8 cellular contexts compared by ENCODE assay signal in genomic region chr16:67155305-67156145, GRCh38. TPM values are rescaled to one million over a fixed set of nuclear protein-coding genes. Genes with fewer than 3 reads are reported as not detected.
DNase-seq lines count a peak whose midpoint lies in the region; ATAC-seq and TF ChIP-seq lines count a peak whose summit lies in the region.

No MANE protein-coding gene starts in this region.

- H3K36me3 ChIP-seq in CD4-positive, alpha-beta memory T cell (ENCODE audit: insufficient read depth, low read length): no peaks in the 10 kb centered on the region
- H3K36me3 ChIP-seq in esophagus muscularis mucosa: no peaks in the 10 kb centered on the region
- H3K36me3 ChIP-seq in naive thymus-derived CD4-positive, alpha-beta T cell (ENCODE audit: control insufficient read depth in 2 of 3, insufficient read depth in 3 of 3, low read length in 3 of 3): peaks cover 0 to 3% (median 0%) of the 10 kb centered on the region in 3 experiments

- H3K27me3 ChIP-seq in CD4-positive, alpha-beta memory T cell (ENCODE audit: insufficient read depth, low read length): no peaks in the 10 kb centered on the region
- H3K27me3 ChIP-seq in esophagus muscularis mucosa: no peaks in the 10 kb centered on the region
- no peaks in the 10 kb centered on the region for H3K27me3 ChIP-seq in naive thymus-derived CD4-positive, alpha-beta T cell (ENCODE audit: control insufficient read depth in 2 of 2, insufficient read depth in 2 of 2, low read length in 2 of 2)

- H3K4me1 Mint-ChIP-seq in CD4-positive, alpha-beta memory T cell: peaks cover 47 to 83% (median 59%) of the 10 kb centered on the region in 4 donors
- H3K4me1 Mint-ChIP-seq in naive thymus-derived CD4-positive, alpha-beta T cell: peaks cover 31 to 64% (median 51%) of the 10 kb centered on the region in 7 donors
- H3K4me1 Mint-ChIP-seq in stimulated activated memory B cell treated with anti-CD40 and anti-IgM and Interleukin-4, amounts not matched to agents 10 μg/mL and 1 μg/mL and 100 μg/mL, for 72 hours: peaks cover 70% of the 10 kb centered on the region

- ATAC-seq in HG03521 (IDR thresholded peaks at IDR 0.05; ENCODE audit: unreplicated experiment) (peak; percentile 32), GM18520 (IDR thresholded peaks at IDR 0.05; ENCODE audit: unreplicated experiment) (no peak)
- ATAC-seq in naive thymus-derived CD4-positive, alpha-beta T cell: peak; percentile 67
- ATAC-seq in stimulated activated memory B cell treated with anti-CD40 and anti-IgM and Interleukin-4, amounts not matched to agents 10 μg/mL and 1 μg/mL and 100 μg/mL, for 72 hours: peak; percentile 59

- H3K27ac ChIP-seq in CD4-positive, alpha-beta memory T cell (ENCODE audit: low read depth, low read length): peak overlapping the region; percentile 97
- no peak overlapping the region for H3K27ac ChIP-seq in esophagus muscularis mucosa (replicated peaks in 1 of 4)
- no peak overlapping the region for H3K27ac ChIP-seq in naive thymus-derived CD4-positive, alpha-beta T cell (ENCODE audit: low read depth, low read length)

- no peaks in the 10 kb centered on the region for H3K9me3 ChIP-seq in CD4-positive, alpha-beta memory T cell (ENCODE audit: control insufficient read depth in 1 of 2, low read length in 2 of 2)
- H3K9me3 ChIP-seq in esophagus muscularis mucosa: no peaks in the 10 kb centered on the region
- H3K9me3 ChIP-seq in naive thymus-derived CD4-positive, alpha-beta T cell (ENCODE audit: control insufficient read depth in 2 of 3, low read length in 3 of 3): no peaks in the 10 kb centered on the region

- H3K27me3 Mint-ChIP-seq in CD4-positive, alpha-beta memory T cell: no peaks in the 10 kb centered on the region
- H3K27me3 Mint-ChIP-seq in naive thymus-derived CD4-positive, alpha-beta T cell: peaks cover 0 to 8% (median 0%) of the 10 kb centered on the region in 5 donors
- H3K27me3 Mint-ChIP-seq in stimulated activated memory B cell treated with anti-CD40 and anti-IgM and Interleukin-4, amounts not matched to agents 10 μg/mL and 1 μg/mL and 100 μg/mL, for 72 hours: peaks cover 10% of the 10 kb centered on the region

- peak overlapping the region; percentile 61 to 96 (median 81) for H3K4me3 Mint-ChIP-seq in CD4-positive, alpha-beta memory T cell
- peak overlapping the region in 9 of 10 donors; percentile 27 to 92 (median 67) for H3K4me3 Mint-ChIP-seq in naive thymus-derived CD4-positive, alpha-beta T cell
- H3K4me3 Mint-ChIP-seq in stimulated activated memory B cell treated with anti-CD40 and anti-IgM and Interleukin-4, amounts not matched to agents 10 μg/mL and 1 μg/mL and 100 μg/mL, for 72 hours: peak overlapping the region; percentile 68

- no peaks in the 10 kb centered on the region for H3K9me3 Mint-ChIP-seq in CD4-positive, alpha-beta memory T cell
- H3K9me3 Mint-ChIP-seq in naive thymus-derived CD4-positive, alpha-beta T cell: peaks cover 0 to 1% (median 0%) of the 10 kb centered on the region in 11 donors
- H3K9me3 Mint-ChIP-seq in stimulated activated memory B cell treated with anti-CD40 and anti-IgM and Interleukin-4, amounts not matched to agents 10 μg/mL and 1 μg/mL and 100 μg/mL, for 72 hours: no peaks in the 10 kb centered on the region

- peaks cover 63% of the 10 kb centered on the region for H3K4me1 ChIP-seq in CD4-positive, alpha-beta memory T cell (ENCODE audit: insufficient read depth, low read length)
- H3K4me1 ChIP-seq in esophagus muscularis mucosa: peaks cover 33 to 48% (median 44%) of the 10 kb centered on the region in 4 donors
- H3K4me1 ChIP-seq in naive thymus-derived CD4-positive, alpha-beta T cell (ENCODE audit: control insufficient read depth in 2 of 2, insufficient read depth in 2 of 2, low read length in 2 of 2): peaks cover 25 to 36% of the 10 kb centered on the region in 2 donors

- POLR2A ChIA-PET in CD4-positive, alpha-beta memory T cell (lab: Charles Lee; ENCODE audit: partially characterized antibody): interaction anchor here (0.6 to 7.2 kb wide), 35 partner anchors 7 to 325 kb away, joined by 3 to 174 read pairs (median 4); partner anchors contain the start of genes ATP6V0D1, CBFB, CIAO2B and E2F4
- POLR2A ChIA-PET in naive thymus-derived CD4-positive, alpha-beta T cell (lab: Charles Lee): interaction anchor here (0.6 to 2.1 kb wide), 7 partner anchors 11 to 178 kb away, joined by 3 to 7 read pairs (median 3); no protein-coding TSS in a partner anchor

- peak overlapping the region in 1 of 2 donors; percentile 40 for H3K4me3 ChIP-seq in CD4-positive, alpha-beta memory T cell (ENCODE audit: low read length in 2 of 2)
- peak overlapping the region; percentile 25 to 40 (median 32) for H3K4me3 ChIP-seq in esophagus muscularis mucosa
- no peak overlapping the region for H3K4me3 ChIP-seq in naive thymus-derived CD4-positive, alpha-beta T cell (ENCODE audit: low read length)

- CTCF ChIA-PET in CD4-positive, alpha-beta memory T cell (lab: Charles Lee; ENCODE audit: partially characterized antibody): interaction anchor here (0.7 to 13.4 kb wide), 41 partner anchors 8 to 326 kb away, joined by 3 to 187 read pairs (median 4); partner anchors contain the start of genes ATP6V0D1, HSF4, MATCAP1 and PHAF1
- CTCF ChIA-PET in naive thymus-derived CD4-positive, alpha-beta T cell (lab: Charles Lee): interaction anchor here (0.6 to 2.8 kb wide), 22 partner anchors 10 to 262 kb away, joined by 3 to 24 read pairs (median 4); partner anchors contain the start of gene EXOC3L1

- peak; percentile 67 to 83 (median 79) for DNase-seq in CD4-positive, alpha-beta memory T cell
- peak; percentile 86 for DNase-seq in OCI-M1 (lab: John Stamatoyannopoulos, UW)
- DNase-seq in activated T-cell treated with anti-CD3 and anti-CD28 coated beads, Interleukin-2, amount 50 U/mL, for 1 hour: peak; percentile 87
- no peak for DNase-seq in esophagus muscularis mucosa (ENCODE audit: extremely low spot score)
- peak; percentile 58 to 90 (median 79) for DNase-seq in naive thymus-derived CD4-positive, alpha-beta T cell

- peak overlapping the region in 6 of 7 donors; percentile 69 to 100 (median 98) for H3K27ac Mint-ChIP-seq in CD4-positive, alpha-beta memory T cell
- H3K27ac Mint-ChIP-seq in naive thymus-derived CD4-positive, alpha-beta T cell: peak overlapping the region in 1 of 9 donors; percentile 99
- H3K27ac Mint-ChIP-seq in stimulated activated memory B cell treated with anti-CD40 and anti-IgM and Interleukin-4, amounts not matched to agents 10 μg/mL and 1 μg/mL and 100 μg/mL, for 72 hours: no peak overlapping the region

- peaks cover 4 to 12% of the 10 kb centered on the region in 2 donors for H3K36me3 Mint-ChIP-seq in CD4-positive, alpha-beta memory T cell
- peaks cover 0 to 45% (median 0%) of the 10 kb centered on the region in 5 donors for H3K36me3 Mint-ChIP-seq in naive thymus-derived CD4-positive, alpha-beta T cell
- no peaks in the 10 kb centered on the region for H3K36me3 Mint-ChIP-seq in stimulated activated memory B cell treated with anti-CD40 and anti-IgM and Interleukin-4, amounts not matched to agents 10 μg/mL and 1 μg/mL and 100 μg/mL, for 72 hours

- intact Hi-C loops in CD4-positive, alpha-beta memory T cell (cut with micrococcal nuclease): loop anchor here (1.0 kb wide), 3 partner anchors 30 to 178 kb away; no protein-coding TSS in a partner anchor
- intact Hi-C loops in esophagus muscularis mucosa (cut with DNase I): loop anchor here (1.0 to 5.0 kb wide), 3 partner anchors 138 to 258 kb away; no protein-coding TSS in a partner anchor
- intact Hi-C loops in naive thymus-derived CD4-positive, alpha-beta T cell (cut with micrococcal nuclease): loop anchor here (1.0 kb wide), 5 partner anchors 28 to 208 kb away; partner anchors contain the start of gene MATCAP1 (in 1 of the 2)

- TF ChIP-seq POLR2A in esophagus muscularis mucosa (IDR thresholded peaks at IDR 0.05; ENCODE audit: low read depth): no peak

- WGBS in esophagus muscularis mucosa: 48% methylated on average over 14 of the region's 74 CpGs

- TF ChIP-seq EP300 in esophagus muscularis mucosa (IDR thresholded peaks at IDR 0.05): no peak

- TF ChIP-seq CTCF in esophagus muscularis mucosa (IDR thresholded peaks at IDR 0.05): peak; percentile 98 to 99 (median 98)

RNA-seq across cellular contexts. Expression of gene TRADD, which starts 4.2 kb away (rescaled TPM):
- 100 to 1,000 TPM; 161 to 173 TPM for total RNA-seq in CD4-positive, alpha-beta memory T cell
- 100 to 1,000 TPM; 221 to 285 TPM for polyA plus RNA-seq in CD4-positive, alpha-beta memory T cell
- 10 to 100 TPM; 26.6 to 53.4 (median 42.7) TPM for total RNA-seq in esophagus muscularis mucosa
- total RNA-seq in naive thymus-derived CD4-positive, alpha-beta T cell: 10 to 100 TPM; 47.0 to 92.8 (median 52.8) TPM
- polyA plus RNA-seq in naive thymus-derived CD4-positive, alpha-beta T cell: 10 to 100 TPM; 69.8 to 71.1 TPM

RNA-seq across cellular contexts. Expression of gene FBXL8, which starts 4.2 kb away (rescaled TPM):
- 10 to 100 TPM; 69.9 to 76.2 TPM for total RNA-seq in CD4-positive, alpha-beta memory T cell
- polyA plus RNA-seq in CD4-positive, alpha-beta memory T cell: 10 to 100 TPM; 19.2 to 26.5 TPM
- 10 to 100 TPM; 10.3 to 22.1 (median 15.1) TPM for total RNA-seq in esophagus muscularis mucosa
- total RNA-seq in naive thymus-derived CD4-positive, alpha-beta T cell: 10 to 100 TPM in 2 of 5 experiments, 1 to 10 TPM in 3; 8.7 to 84.7 (median 9.7) TPM
- 1 to 10 TPM; 5.2 to 7.8 TPM for polyA plus RNA-seq in naive thymus-derived CD4-positive, alpha-beta T cell

RNA-seq across cellular contexts. Expression of gene B3GNT9, which starts 4.7 kb away (rescaled TPM):
- total RNA-seq in CD4-positive, alpha-beta memory T cell: 10 to 100 TPM; 10.0 to 10.4 TPM
- polyA plus RNA-seq in CD4-positive, alpha-beta memory T cell: 10 to 100 TPM; 10.0 to 11.8 TPM
- 10 to 100 TPM; 17.4 to 26.1 (median 19.2) TPM for total RNA-seq in esophagus muscularis mucosa
- 10 to 100 TPM in 1 of 5 experiments, 1 to 10 TPM in 4; 1.9 to 13.2 (median 2.7) TPM for total RNA-seq in naive thymus-derived CD4-positive, alpha-beta T cell
- polyA plus RNA-seq in naive thymus-derived CD4-positive, alpha-beta T cell: 1 to 10 TPM in 1 of 2 donors, under 1 TPM in 1; 0.78 to 2.4 TPM

RNA-seq across cellular contexts. Expression of gene HSF4, which starts 9.0 kb away (rescaled TPM):
- total RNA-seq in CD4-positive, alpha-beta memory T cell: 10 to 100 TPM; 93.6 to 98.7 TPM
- polyA plus RNA-seq in CD4-positive, alpha-beta memory T cell: under 1 TPM in 1 of 2 donors, not detected in 1; 0.37 TPM
- 10 to 100 TPM; 27.3 to 61.9 (median 41.1) TPM for total RNA-seq in esophagus muscularis mucosa
- total RNA-seq in naive thymus-derived CD4-positive, alpha-beta T cell: 100 to 1,000 TPM in 1 of 5 experiments, 10 to 100 TPM in 2, 1 to 10 TPM in 2; 9.9 to 150 (median 15.5) TPM
- not detected for polyA plus RNA-seq in naive thymus-derived CD4-positive, alpha-beta T cell

RNA-seq across cellular contexts. Expression of gene NOL3, which starts 14.8 kb away (rescaled TPM):
- 10 to 100 TPM in 1 of 2 experiments, 1 to 10 TPM in 1; 9.6 to 12.5 TPM for total RNA-seq in CD4-positive, alpha-beta memory T cell
- polyA plus RNA-seq in CD4-positive, alpha-beta memory T cell: 1 to 10 TPM; 1.3 to 1.7 TPM
- total RNA-seq in esophagus muscularis mucosa: 10 to 100 TPM; 40.6 to 58.2 (median 45.4) TPM
- 10 to 100 TPM in 1 of 5 experiments, 1 to 10 TPM in 3, under 1 TPM in 1; 0.89 to 66.0 (median 1.8) TPM for total RNA-seq in naive thymus-derived CD4-positive, alpha-beta T cell
- not detected for polyA plus RNA-seq in naive thymus-derived CD4-positive, alpha-beta T cell
